Comparison of ENCODE assay signal across 1 cellular context in the genomic region with DNA sequence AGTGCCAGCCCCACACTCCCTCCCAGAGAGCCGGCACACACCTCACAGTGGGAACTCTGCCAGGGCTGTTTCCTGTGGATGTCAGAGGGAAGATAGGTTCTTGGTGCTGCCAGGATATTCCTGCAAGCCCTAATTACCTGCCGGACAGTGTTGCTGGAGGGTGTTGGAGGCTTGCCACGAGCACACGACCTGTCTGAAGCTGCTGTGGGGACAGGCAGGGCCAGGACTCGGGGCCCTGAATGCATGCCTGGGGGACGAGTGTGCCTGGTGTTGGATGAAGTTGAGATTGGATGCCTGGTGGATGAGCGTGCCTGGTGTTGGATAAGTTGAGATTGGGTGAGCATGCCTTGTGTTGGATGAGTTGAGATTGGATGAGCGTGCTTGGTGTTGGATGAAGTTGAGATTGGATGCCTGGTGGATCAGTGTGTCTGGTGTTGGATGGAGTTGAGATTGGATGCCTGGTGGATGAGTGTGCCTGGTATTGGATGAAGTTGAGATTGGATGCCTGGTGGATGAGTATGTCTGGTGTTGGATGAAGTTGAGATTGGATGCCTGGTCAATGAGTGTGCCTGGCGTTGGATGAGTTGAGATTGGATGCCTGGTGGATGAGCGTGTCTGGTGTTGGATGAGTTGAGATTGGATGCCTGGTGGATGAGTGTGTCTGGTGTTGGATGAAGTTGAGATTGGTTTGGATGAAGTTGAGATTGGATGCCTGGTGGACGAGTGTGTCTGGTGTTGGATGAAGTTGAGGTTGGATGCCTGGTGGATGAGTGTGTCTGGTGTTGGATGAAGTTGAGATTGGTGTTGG.
TF ChIP-seq lines count a peak whose summit lies in the region.

No MANE protein-coding gene starts in this region.

TF ChIP-seq in HepG2, 621 proteins besides CTCF, POLR2A, EP300 and RAD21 (continued from another document):
- TF ChIP-seq ZNF776 (CRISPR knock-in tag; IDR thresholded peaks at IDR 0.05) (no peak), SIX1 (CRISPR knock-in tag; IDR thresholded peaks at IDR 0.05; ENCODE audit: borderline replicate concordance) (no peak), ZBTB7B (CRISPR knock-in tag; IDR thresholded peaks at IDR 0.05) (no peak), ZNF605 (CRISPR knock-in tag; IDR thresholded peaks at IDR 0.05) (no peak), PAF1 (CRISPR knock-in tag; IDR thresholded peaks at IDR 0.05) (no peak), KDM6A (CRISPR knock-in tag; IDR thresholded peaks at IDR 0.05; ENCODE audit: low read depth) (no peak), ZNF44 (CRISPR knock-in tag; IDR thresholded peaks at IDR 0.05) (no peak), NCOR1 (IDR thresholded peaks at IDR 0.05; ENCODE audit: borderline replicate concordance, low read length) (no peak), RARA (CRISPR knock-in tag; IDR thresholded peaks at IDR 0.05) (no peak), JARID2 (CRISPR knock-in tag; IDR thresholded peaks at IDR 0.05; ENCODE audit: insufficient replicate concordance) (no peak)
- TF ChIP-seq, protein P1, sequence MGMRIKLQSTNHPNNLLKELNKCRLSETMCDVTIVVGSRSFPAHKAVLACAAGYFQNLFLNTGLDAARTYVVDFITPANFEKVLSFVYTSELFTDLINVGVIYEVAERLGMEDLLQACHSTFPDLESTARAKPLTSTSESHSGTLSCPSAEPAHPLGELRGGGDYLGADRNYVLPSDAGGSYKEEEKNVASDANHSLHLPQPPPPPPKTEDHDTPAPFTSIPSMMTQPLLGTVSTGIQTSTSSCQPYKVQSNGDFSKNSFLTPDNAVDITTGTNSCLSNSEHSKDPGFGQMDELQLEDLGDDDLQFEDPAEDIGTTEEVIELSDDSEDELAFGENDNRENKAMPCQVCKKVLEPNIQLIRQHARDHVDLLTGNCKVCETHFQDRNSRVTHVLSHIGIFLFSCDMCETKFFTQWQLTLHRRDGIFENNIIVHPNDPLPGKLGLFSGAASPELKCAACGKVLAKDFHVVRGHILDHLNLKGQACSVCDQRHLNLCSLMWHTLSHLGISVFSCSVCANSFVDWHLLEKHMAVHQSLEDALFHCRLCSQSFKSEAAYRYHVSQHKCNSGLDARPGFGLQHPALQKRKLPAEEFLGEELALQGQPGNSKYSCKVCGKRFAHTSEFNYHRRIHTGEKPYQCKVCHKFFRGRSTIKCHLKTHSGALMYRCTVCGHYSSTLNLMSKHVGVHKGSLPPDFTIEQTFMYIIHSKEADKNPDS (CRISPR knock-in tag; IDR thresholded peaks at IDR 0.05): no peak
- TF ChIP-seq, protein P2, sequence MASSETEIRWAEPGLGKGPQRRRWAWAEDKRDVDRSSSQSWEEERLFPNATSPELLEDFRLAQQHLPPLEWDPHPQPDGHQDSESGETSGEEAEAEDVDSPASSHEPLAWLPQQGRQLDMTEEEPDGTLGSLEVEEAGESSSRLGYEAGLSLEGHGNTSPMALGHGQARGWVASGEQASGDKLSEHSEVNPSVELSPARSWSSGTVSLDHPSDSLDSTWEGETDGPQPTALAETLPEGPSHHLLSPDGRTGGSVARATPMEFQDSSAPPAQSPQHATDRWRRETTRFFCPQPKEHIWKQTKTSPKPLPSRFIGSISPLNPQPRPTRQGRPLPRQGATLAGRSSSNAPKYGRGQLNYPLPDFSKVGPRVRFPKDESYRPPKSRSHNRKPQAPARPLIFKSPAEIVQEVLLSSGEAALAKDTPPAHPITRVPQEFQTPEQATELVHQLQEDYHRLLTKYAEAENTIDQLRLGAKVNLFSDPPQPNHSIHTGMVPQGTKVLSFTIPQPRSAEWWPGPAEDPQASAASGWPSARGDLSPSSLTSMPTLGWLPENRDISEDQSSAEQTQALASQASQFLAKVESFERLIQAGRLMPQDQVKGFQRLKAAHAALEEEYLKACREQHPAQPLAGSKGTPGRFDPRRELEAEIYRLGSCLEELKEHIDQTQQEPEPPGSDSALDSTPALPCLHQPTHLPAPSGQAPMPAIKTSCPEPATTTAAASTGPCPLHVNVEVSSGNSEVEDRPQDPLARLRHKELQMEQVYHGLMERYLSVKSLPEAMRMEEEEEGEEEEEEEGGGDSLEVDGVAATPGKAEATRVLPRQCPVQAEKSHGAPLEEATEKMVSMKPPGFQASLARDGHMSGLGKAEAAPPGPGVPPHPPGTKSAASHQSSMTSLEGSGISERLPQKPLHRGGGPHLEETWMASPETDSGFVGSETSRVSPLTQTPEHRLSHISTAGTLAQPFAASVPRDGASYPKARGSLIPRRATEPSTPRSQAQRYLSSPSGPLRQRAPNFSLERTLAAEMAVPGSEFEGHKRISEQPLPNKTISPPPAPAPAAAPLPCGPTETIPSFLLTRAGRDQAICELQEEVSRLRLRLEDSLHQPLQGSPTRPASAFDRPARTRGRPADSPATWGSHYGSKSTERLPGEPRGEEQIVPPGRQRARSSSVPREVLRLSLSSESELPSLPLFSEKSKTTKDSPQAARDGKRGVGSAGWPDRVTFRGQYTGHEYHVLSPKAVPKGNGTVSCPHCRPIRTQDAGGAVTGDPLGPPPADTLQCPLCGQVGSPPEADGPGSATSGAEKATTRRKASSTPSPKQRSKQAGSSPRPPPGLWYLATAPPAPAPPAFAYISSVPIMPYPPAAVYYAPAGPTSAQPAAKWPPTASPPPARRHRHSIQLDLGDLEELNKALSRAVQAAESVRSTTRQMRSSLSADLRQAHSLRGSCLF (CRISPR knock-in tag; IDR thresholded peaks at IDR 0.05; ENCODE audit: borderline replicate concordance): no peak
